In genomic region chr6:49463612-49463967, GRCh38 we compare ENCODE assay signal across 9 cellular contexts. TPM values are rescaled to one million over a fixed set of nuclear protein-coding genes. Genes with fewer than 3 reads are reported as not detected.
A peak's percentile ranks its signal among the peaks of the same experiment; 100 is the strongest.
DNase-seq lines count a peak whose midpoint lies in the region; ATAC-seq and TF ChIP-seq lines count a peak whose summit lies in the region.
"Had no signal": no experiment of that assay in that cellular context is flagged by ENCODE, and none has a peak within 500 bp of the region (broad histone marks: within the 10 kb centered on the region; RNA-seq: fewer than 3 reads in every experiment).

No MANE protein-coding gene starts in this region.

- H3K27ac ChIP-seq in OCI-LY7 (ENCODE audit: low read depth, low read length, poor library complexity, severe bottlenecking) (peak overlapping the region; percentile 58), psoas muscle (peak overlapping the region; percentile 94)

- H3K9me3 ChIP-seq in OCI-LY7 (ENCODE audit: low read length) = no peaks in the 10 kb centered on the region
- no peaks in the 10 kb centered on the region for H3K9me3 ChIP-seq in psoas muscle

- H3K36me3 ChIP-seq in OCI-LY7 (ENCODE audit: insufficient read depth, low read length) (peaks cover 12% of the 10 kb centered on the region; the same call in 1 of the 2 replicates), psoas muscle (ENCODE audit: insufficient read depth in 1 of 2, low read depth in 1 of 2) (peaks cover 0 to 8% of the 10 kb centered on the region in 2 donors)

- intact Hi-C loops in OCI-LY7 (cut with micrococcal nuclease; ENCODE audit: unreplicated experiment) (no loop called here), psoas muscle (cut with DNase I) (no loop called here)

- no peaks in the 10 kb centered on the region for H3K27me3 ChIP-seq in psoas muscle (ENCODE audit: insufficient read depth in 3 of 3, low read length in 2 of 3)

- WGBS in psoas muscle, 3 donors = 0% methylated on average over 4 of the region's 4 CpGs

- H3K4me2 ChIP-seq in OCI-LY7 (ENCODE audit: low read length) = peak overlapping the region; percentile 84

- peak overlapping the region; percentile 91 for H2AFZ ChIP-seq in OCI-LY7 (ENCODE audit: low read length)

- H3K4me1 ChIP-seq in OCI-LY7 (ENCODE audit: insufficient read depth, low read length, poor library complexity, severe bottlenecking) (peaks cover 41% of the 10 kb centered on the region), psoas muscle (peaks cover 30% of the 10 kb centered on the region)

- CTCF ChIA-PET in AG04449 (lab: Yijun Ruan, JAX) = no interaction called here
- CTCF ChIA-PET in OCI-LY7 (lab: Charles Lee; ENCODE audit: unreplicated experiment) = no interaction called here

- no peaks in the 10 kb centered on the region for H3K9me2 ChIP-seq in OCI-LY7 (ENCODE audit: insufficient read depth, low read length)

- DNase-seq in AG04449 (ENCODE audit: low read depth, low spot score) (no peak), OCI-LY7 (ENCODE audit: low spot score) (no peak), epithelial cell of esophagus (ENCODE audit: low read depth) (peak; percentile 25), psoas muscle (no peak), MV-4-11 (lab: John Stamatoyannopoulos, UW) (no peak), anterior cingulate cortex (lab: John Stamatoyannopoulos, UW) (no peak)

- BruUV-seq in OCI-LY7 (replicated peaks; lab: Mats Ljungman, UMichigan) = TSS peak; percentile 92

- POLR2A ChIA-PET in AG04449 (lab: Yijun Ruan, JAX) = no interaction called here
- POLR2A ChIA-PET in OCI-LY7 (lab: Charles Lee) = no interaction called here

- no peaks in the 10 kb centered on the region for H4K20me1 ChIP-seq in OCI-LY7 (ENCODE audit: insufficient read depth, low read length)

- peaks cover 82% of the 10 kb centered on the region for H3K79me2 ChIP-seq in OCI-LY7 (ENCODE audit: insufficient read depth, low read depth, low read length)

- peak; percentile 1 for ATAC-seq in GM21367 (IDR thresholded peaks at IDR 0.05; ENCODE audit: unreplicated experiment)
- ATAC-seq in psoas muscle = peak in 1 of 4 donors; percentile 16
- ATAC-seq in HG02588 (IDR thresholded peaks at IDR 0.05; ENCODE audit: unreplicated experiment) = no peak

- H3K4me3 ChIP-seq in AG04449 (ENCODE audit: low read depth, low read length) (peak overlapping the region; percentile 91), OCI-LY7 (ENCODE audit: low read depth, low read length, poor library complexity, severe bottlenecking) (peak overlapping the region; percentile 96), epithelial cell of esophagus (ENCODE audit: low read length) (peak overlapping the region; percentile 97), psoas muscle (peak overlapping the region; percentile 94)

- no peak for TF ChIP-seq CTCF in AG04449 (IDR thresholded peaks at IDR 0.05; ENCODE audit: insufficient read depth, low read length, missing control alignments)
- TF ChIP-seq CTCF in OCI-LY7 (conservative IDR thresholded peaks at IDR 0.05; ENCODE audit: low read length) = no peak
- TF ChIP-seq CTCF in epithelial cell of esophagus (IDR thresholded peaks at IDR 0.05; ENCODE audit: insufficient read depth, low read depth, low read length, missing control alignments) = no peak
- TF ChIP-seq CTCF in psoas muscle (IDR thresholded peaks at IDR 0.05) = no peak

RNA-seq across cellular contexts. Expression of gene CENPQ, which starts 0.4 kb away (rescaled TPM):
- total RNA-seq in OCI-LY7 (2014; rRNA removed; shearing (Covaris generic)) = 7.4 and 11.2 TPM in 2 replicates
- total RNA-seq in OCI-LY7 (2022) (10.4 and 12.2 TPM in 2 replicates), psoas muscle (1 to 10 TPM; 1.9 to 3.8 (median 2.1) TPM)
- polyA plus RNA-seq in psoas muscle = 1 to 10 TPM; 3.5 to 5.5 (median 4.0) TPM

RNA-seq across cellular contexts. Expression of gene MMUT, which starts 0.5 kb away (rescaled TPM):
- total RNA-seq in OCI-LY7 (2014; rRNA removed; shearing (Covaris generic)) = 7.7 and 9.0 TPM in 2 replicates
- total RNA-seq in OCI-LY7 (2022) = 16.7 and 17.2 TPM in 2 replicates
- total RNA-seq in psoas muscle = 10 to 100 TPM; 22.1 to 24.5 (median 22.2) TPM
- polyA plus RNA-seq in psoas muscle = 10 to 100 TPM; 13.1 to 20.4 (median 13.7) TPM

RNA-seq across cellular contexts. Expression of gene GLYATL3, which starts 36.1 kb away (rescaled TPM):
- total RNA-seq in OCI-LY7 (2014; rRNA removed; shearing (Covaris generic)) = not detected in 2 replicates
- total RNA-seq in OCI-LY7 (2022) (not detected in 2 replicates), psoas muscle (not detected)
- polyA plus RNA-seq in psoas muscle = not detected
- total RNA-seq: renal cortical epithelial cell had no signal
